ENCODE assay signal across 19 cellular contexts in genomic region chr20:34388678-34389077, GRCh38. TPM values are rescaled to one million over a fixed set of nuclear protein-coding genes. Genes with fewer than 3 reads are reported as not detected.
A peak's percentile ranks its signal among the peaks of the same experiment; 100 is the strongest.
DNase-seq lines count a peak whose midpoint lies in the region; TF ChIP-seq lines count a peak whose summit lies in the region.
"Had no signal": no experiment of that assay in that cellular context is flagged by ENCODE, and none has a peak within 500 bp of the region (broad histone marks: within the 10 kb centered on the region; RNA-seq: fewer than 3 reads in every experiment).

No MANE protein-coding gene starts in this region.

- peaks cover 9% of the 10 kb centered on the region for H4K20me1 ChIP-seq in fibroblast of lung (ENCODE audit: control insufficient read depth, extremely low read depth, insufficient read depth, low read length)

- no peak overlapping the region for H3K4me3 ChIP-seq in SJSA1
- H3K4me3 ChIP-seq in fibroblast of lung (replicated peaks in 1 of 4; ENCODE audit: control extremely low read depth in 1 of 4, insufficient read depth in 1 of 4, low read depth in 3 of 4, low read length in 4 of 4): no peak overlapping the region
- no peak overlapping the region for H3K4me3 ChIP-seq in testis
- H3K4me3 ChIP-seq: BLaER1, coronary artery, MG63, prostate gland had no signal

- no peak for DNase-seq in activated T-cell treated with anti-CD3 and anti-CD28 coated beads, Interleukin-2, amount 50 U/mL, for 24 hours
- no peak for DNase-seq in activated T-cell treated with anti-CD3 and anti-CD28 coated beads, Interleukin-2, amount 50 U/mL, for 48 hours
- DNase-seq in SJSA1 (ENCODE audit: low read depth in 1 of 2, low spot score in 2 of 2) (no peak), fibroblast of lung (ENCODE audit: low read depth in 2 of 2) (no peak), testis (no peak), NCI-H2227 treated with DMSO at 0.1 percent for 48 hours (lab: John Stamatoyannopoulos, UW) (no peak), SIG-M5 treated with dmso at 0.1 percent for 504 hours (lab: John Stamatoyannopoulos, UW; ENCODE audit: unreplicated experiment) (no peak), NCI-H446 (lab: John Stamatoyannopoulos, UW) (no peak)
- DNase-seq: activated CD4-positive, alpha-beta memory T cell treated with anti-CD3 and anti-CD28 coated beads for 36 hours; GDM1; H9; hypothalamus; MG63; stimulated activated CD4-positive, alpha-beta T cell treated with anti-CD3 and anti-CD28 coated beads, Interleukin-2, amount 100 ng/mL, for 48 hours had no signal

- H3K36me3 ChIP-seq in SJSA1 (peaks cover 33% of the 10 kb centered on the region), fibroblast of lung (ENCODE audit: control insufficient read depth, insufficient read depth, low read length) (peaks cover 3% of the 10 kb centered on the region), testis (ENCODE audit: low read depth, missing control alignments) (no peaks in the 10 kb centered on the region)
- H3K36me3 ChIP-seq: prostate gland had no signal

- H3K9me3 ChIP-seq in SJSA1 (replicated peaks): no peaks in the 10 kb centered on the region
- no peaks in the 10 kb centered on the region for H3K9me3 ChIP-seq in fibroblast of lung (ENCODE audit: control insufficient read depth, insufficient read depth, low read depth, low read length)
- no peaks in the 10 kb centered on the region for H3K9me3 ChIP-seq in testis
- H3K9me3 ChIP-seq: BLaER1, MG63, prostate gland had no signal

- WGBS in testis, 2 donors: 75 to 83% methylated on average over 2 of the region's 2 CpGs

- peaks cover 44% of the 10 kb centered on the region for H3K36me3 Mint-ChIP-seq in activated T-cell treated with anti-CD3 and anti-CD28 coated beads, Interleukin-2, amount 50 U/mL, for 24 hours (ENCODE audit: low read depth)

- no peaks in the 10 kb centered on the region for H3K27me3 Mint-ChIP-seq in activated T-cell treated with anti-CD3 and anti-CD28 coated beads, Interleukin-2, amount 50 U/mL, for 24 hours
- H3K27me3 Mint-ChIP-seq: activated CD4-positive, alpha-beta memory T cell treated with anti-CD3 and anti-CD28 coated beads for 36 hours; activated naive CD4-positive, alpha-beta T cell treated with anti-CD3 and anti-CD28 coated beads, Interleukin-2, amount 50 U/mL, for 24 hours had no signal

- H3K4me1 ChIP-seq in SJSA1 (replicated peaks): peaks cover 48% of the 10 kb centered on the region
- peaks cover 12% of the 10 kb centered on the region for H3K4me1 ChIP-seq in fibroblast of lung (ENCODE audit: control insufficient read depth, extremely low read depth, insufficient read depth, low read length)
- peaks cover 25% of the 10 kb centered on the region for H3K4me1 ChIP-seq in testis
- H3K4me1 ChIP-seq: prostate gland had no signal

- H3K4me3 Mint-ChIP-seq in activated T-cell treated with anti-CD3 and anti-CD28 coated beads, Interleukin-2, amount 50 U/mL, for 24 hours: no peak overlapping the region
- H3K4me3 Mint-ChIP-seq: activated CD4-positive, alpha-beta memory T cell treated with anti-CD3 and anti-CD28 coated beads for 36 hours; activated naive CD4-positive, alpha-beta T cell treated with anti-CD3 and anti-CD28 coated beads, Interleukin-2, amount 50 U/mL, for 24 hours; H9 had no signal

- no peak overlapping the region for H2AFZ ChIP-seq in fibroblast of lung (ENCODE audit: low read length)

- peaks cover 45% of the 10 kb centered on the region for H3K4me1 Mint-ChIP-seq in activated T-cell treated with anti-CD3 and anti-CD28 coated beads, Interleukin-2, amount 50 U/mL, for 24 hours (ENCODE audit: low read depth)

- no peaks in the 10 kb centered on the region for H3K9me3 Mint-ChIP-seq in activated T-cell treated with anti-CD3 and anti-CD28 coated beads, Interleukin-2, amount 50 U/mL, for 24 hours
- H3K9me3 Mint-ChIP-seq: activated CD4-positive, alpha-beta memory T cell treated with anti-CD3 and anti-CD28 coated beads for 36 hours; activated naive CD4-positive, alpha-beta T cell treated with anti-CD3 and anti-CD28 coated beads, Interleukin-2, amount 50 U/mL, for 24 hours; H9 had no signal

- no peak overlapping the region for H3K4me2 ChIP-seq in fibroblast of lung (ENCODE audit: extremely low read depth, insufficient read depth, low read length)

- H3K79me2 ChIP-seq in fibroblast of lung (ENCODE audit: control insufficient read depth, insufficient read depth, low read length): peaks cover 74% of the 10 kb centered on the region

- intact Hi-C loops in testis (cut with DNase I; ENCODE audit: low total_unique reads): no loop called here

- H3K9ac ChIP-seq in fibroblast of lung (ENCODE audit: insufficient read depth, low read length): no peak overlapping the region
- H3K9ac ChIP-seq: BLaER1 had no signal

- TF ChIP-seq CTCF in fibroblast of lung (conservative IDR thresholded peaks at IDR 0.05 in 1 of 2, IDR thresholded peaks at IDR 0.05 in 1 of 2; ENCODE audit: low read depth in 1 of 2, low read length in 2 of 2) (no peak), testis (IDR thresholded peaks at IDR 0.05) (no peak)

- H3K27ac Mint-ChIP-seq in activated T-cell treated with anti-CD3 and anti-CD28 coated beads, Interleukin-2, amount 50 U/mL, for 24 hours: peak overlapping the region; percentile 2

- no peaks in the 10 kb centered on the region for H3K27me3 ChIP-seq in SJSA1 (replicated peaks)
- no peaks in the 10 kb centered on the region for H3K27me3 ChIP-seq in fibroblast of lung (ENCODE audit: control insufficient read depth, insufficient read depth, low read length)
- H3K27me3 ChIP-seq in testis: no peaks in the 10 kb centered on the region
- H3K27me3 ChIP-seq: BLaER1, MG63 had no signal

- H3K27ac ChIP-seq in SJSA1 (peak overlapping the region; percentile 78; the same call in 1 of the 2 replicates), fibroblast of lung (ENCODE audit: insufficient read depth, low read length) (peak overlapping the region; percentile 31), testis (peak overlapping the region; percentile 7 to 25)
- H3K27ac ChIP-seq: BLaER1, coronary artery, HL-60, prostate gland had no signal

- no peak for TF ChIP-seq POLR2A in testis (IDR thresholded peaks at IDR 0.05)

RNA-seq across cellular contexts. Expression of gene ITCH, which starts 25.6 kb away (rescaled TPM):
- total RNA-seq in SJSA1 (2014; rRNA removed; shearing (Covaris generic)): 40.1 and 62.9 TPM in 2 replicates
- total RNA-seq in fibroblast of lung (67.5 and 77.6 TPM in 2 replicates), testis (100 to 1,000 TPM in 1 of 2 donors, 10 to 100 TPM in 1; 88.1 to 107 TPM)
- polyA plus RNA-seq in fibroblast of lung (18.5 and 25.0 TPM in 2 replicates), testis (ENCODE audit: insufficient read depth, low read depth, low replicate concordance) (75.4 TPM)
- polyA plus RNA-seq in fibroblast of lung (2012): 23.0 and 32.5 TPM in 2 replicates
- 9.6 and 15.9 TPM in 2 replicates for polyA minus RNA-seq in fibroblast of lung (ENCODE audit: low replicate concordance)

Comparison
In these comparisons a context has a peak if more than half of its experiments do, and no peak if none do; other contexts are left out.
1. H3K27ac ChIP-seq: peak in every context shown above with its lines; median percentile 78 in SJSA1; 31 in fibroblast of lung; 16 in testis.